Comparison of ENCODE assay signal across 8 cellular contexts in genomic region chr19:46661735-46662592, GRCh38.
DNase-seq lines count a peak whose midpoint lies in the region; ATAC-seq and TF ChIP-seq lines count a peak whose summit lies in the region.

No MANE protein-coding gene starts in this region.

- DNase-seq in ELR (ENCODE audit: low read depth) (peak; percentile 90), RPMI8226 (peak; percentile 75), fibroblast of pulmonary artery (ENCODE audit: low read depth) (peak; percentile 94)
- peak; percentile 63 for DNase-seq in activated effector memory CD4-positive, alpha-beta T cell treated with Interleukin-2 at 50 U/mL for 16 hours
- peak; percentile 65 to 81 (median 75) for DNase-seq in stimulated activated naive CD4-positive, alpha-beta T cell (lab: John Stamatoyannopoulos, UW)

- no peaks in the 10 kb centered on the region for H3K79me2 ChIP-seq in Loucy (ENCODE audit: insufficient read depth, low read length)

- H3K27me3 Mint-ChIP-seq in nephron (ENCODE audit: low read depth): peaks cover 5% of the 10 kb centered on the region

- no peaks in the 10 kb centered on the region for H3K9me3 Mint-ChIP-seq in nephron

- H3K4me3 ChIP-seq in Loucy (ENCODE audit: low read length, poor library complexity, severe bottlenecking): peak overlapping the region; percentile 71
- peak overlapping the region; percentile 50 for H3K4me3 ChIP-seq in fibroblast of pulmonary artery (replicated peaks; ENCODE audit: low read depth, low read length)

- H3K4me1 ChIP-seq in Loucy (ENCODE audit: insufficient read depth, low read length, poor library complexity, severe bottlenecking): peaks cover 27% of the 10 kb centered on the region

- no peak for ATAC-seq in GM21786 (IDR thresholded peaks at IDR 0.05; ENCODE audit: unreplicated experiment)

- H3K36me3 Mint-ChIP-seq in nephron (ENCODE audit: low read depth): peaks cover 8% of the 10 kb centered on the region

- H3K36me3 ChIP-seq in Loucy (ENCODE audit: insufficient read depth, low read length): no peaks in the 10 kb centered on the region

- peak overlapping the region; percentile 65 to 98 (median 70) for H3K27ac Mint-ChIP-seq in nephron

- H3K4me1 Mint-ChIP-seq in nephron: peaks cover 20% of the 10 kb centered on the region

- H3K4me3 Mint-ChIP-seq in nephron: peak overlapping the region; percentile 87 to 99 (median 93)

- no peaks in the 10 kb centered on the region for H4K20me1 ChIP-seq in Loucy (ENCODE audit: insufficient read depth, low read length, poor library complexity, severe bottlenecking)

- H3F3A ChIP-seq in Loucy (ENCODE audit: low read depth): 0 out of 2 replicates have a peak, but pooled peaks cover 4% of the 10 kb centered on the region

- H3K9me2 ChIP-seq in Loucy (replicated peaks; ENCODE audit: low read depth, low read length): no peaks in the 10 kb centered on the region

- TF ChIP-seq CTCF in Loucy (conservative IDR thresholded peaks at IDR 0.05; ENCODE audit: low read length) (peak; percentile 93), fibroblast of pulmonary artery (IDR thresholded peaks at IDR 0.05; ENCODE audit: low read length, missing control alignments) (peak; percentile 93), nephron (IDR thresholded peaks at IDR 0.05; ENCODE audit: unreplicated experiment in 3 of 3) (peak; percentile 94 to 98 (median 97))

- H3K9ac ChIP-seq in Loucy (ENCODE audit: low read depth, low read length, poor library complexity, severe bottlenecking): peak overlapping the region; percentile 14

- H3K4me2 ChIP-seq in Loucy (ENCODE audit: low read depth, low read length, poor library complexity, severe bottlenecking): peak overlapping the region; percentile 84

- H3K9me3 ChIP-seq in Loucy (ENCODE audit: insufficient read depth, low read depth, low read length): no peaks in the 10 kb centered on the region

- peak overlapping the region; percentile 40; the same call in 1 of the 2 replicates for H2AFZ ChIP-seq in Loucy (ENCODE audit: low read length)

- no peaks in the 10 kb centered on the region for H3K27me3 ChIP-seq in Loucy (ENCODE audit: insufficient read depth, low read length, poor library complexity, severe bottlenecking)
